ENCODE assay signal across 1 cellular context in the genomic region with DNA sequence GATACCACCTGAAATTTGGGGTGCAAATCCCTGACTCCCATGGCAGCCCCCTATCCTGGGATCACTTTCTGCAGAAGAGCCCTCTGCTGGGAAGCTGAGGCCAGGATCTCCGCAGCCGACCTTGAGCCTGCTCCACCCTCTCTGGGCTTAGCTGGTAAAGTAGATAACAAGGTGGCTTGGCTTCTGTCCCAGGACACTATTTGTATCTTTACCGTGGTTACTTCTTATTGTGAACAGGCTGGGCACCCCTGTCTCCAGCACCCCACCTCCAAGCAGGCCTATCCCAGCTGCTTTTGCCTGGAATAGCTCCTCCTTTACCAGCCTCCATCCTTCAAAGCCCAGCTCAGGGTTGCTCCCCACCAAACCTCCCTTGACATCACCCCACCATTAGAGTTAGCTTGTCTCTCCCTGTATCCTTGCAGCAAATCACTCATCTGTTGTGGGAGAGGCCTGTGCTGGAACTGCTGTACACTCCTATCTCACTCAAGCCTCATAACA.
TF ChIP-seq lines count a peak whose summit lies in the region.

No MANE protein-coding gene starts in this region.

TF ChIP-seq in H1, 55 proteins besides CTCF, POLR2A, EP300 and RAD21:
- TF ChIP-seq CHD1 (IDR thresholded peaks at IDR 0.05; ENCODE audit: low read depth, low read length) (no peak), TBP (IDR thresholded peaks at IDR 0.05; ENCODE audit: low read depth, low read length) (no peak), KDM1A (IDR thresholded peaks at IDR 0.05; ENCODE audit: borderline replicate concordance, low read length) (no peak)
TF ChIP-seq in H1: peak in this region for 0.
